Comparison of ENCODE assay signal across 8 cellular contexts in the genomic region with DNA sequence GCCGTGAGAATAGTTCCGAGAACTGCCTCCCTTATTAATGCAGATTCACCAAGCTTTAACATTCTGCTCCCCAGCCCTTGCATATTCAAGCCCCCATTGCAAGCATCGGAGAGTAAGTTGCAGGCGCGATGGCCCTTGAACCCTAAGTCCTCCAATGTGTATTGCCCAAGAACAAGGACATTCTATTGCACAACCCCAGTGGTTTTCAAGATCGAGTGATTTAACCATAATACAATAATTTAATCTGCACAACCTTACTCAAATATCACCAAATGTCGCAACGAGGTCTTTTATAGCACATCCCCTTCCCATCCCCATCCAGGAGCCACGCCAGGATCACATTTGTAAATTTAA. TPM values are rescaled to one million over a fixed set of nuclear protein-coding genes. Genes with fewer than 3 reads are reported as not detected.
DNase-seq lines count a peak whose midpoint lies in the region; ATAC-seq and TF ChIP-seq lines count a peak whose summit lies in the region.

No MANE protein-coding gene starts in this region.

- H3K4me3 ChIP-seq in Karpas-422 (ENCODE audit: low read length) (peak overlapping the region; percentile 85; the same call in 1 of the 2 replicates), ascending aorta (peak overlapping the region; percentile 71 to 75), stomach (peak overlapping the region; percentile 53 to 67 (median 58))

- H3K9me3 ChIP-seq in Karpas-422 (ENCODE audit: low read length): no peaks in the 10 kb centered on the region
- no peaks in the 10 kb centered on the region for H3K9me3 ChIP-seq in ascending aorta
- no peaks in the 10 kb centered on the region for H3K9me3 ChIP-seq in stomach

- H3K79me2 ChIP-seq in Karpas-422 (ENCODE audit: low read length): no peaks in the 10 kb centered on the region

- TF ChIP-seq POLR2A in stomach (IDR thresholded peaks at IDR 0.05) (no peak), GM18505 (IDR thresholded peaks at IDR 0.05; ENCODE audit: borderline replicate concordance, extremely low read depth, insufficient read depth, insufficient read length) (no peak)

- no peaks in the 10 kb centered on the region for H4K20me1 ChIP-seq in Karpas-422 (ENCODE audit: insufficient read depth, low read depth, low read length)

- H3K9me2 ChIP-seq in Karpas-422 (replicated peaks; ENCODE audit: insufficient read depth, low read length): no peaks in the 10 kb centered on the region

- H3K36me3 ChIP-seq in Karpas-422 (ENCODE audit: insufficient read depth, low read length) (no peaks in the 10 kb centered on the region), ascending aorta (no peaks in the 10 kb centered on the region), stomach (no peaks in the 10 kb centered on the region)

- H2AFZ ChIP-seq in Karpas-422 (ENCODE audit: low read length): no peak overlapping the region

- H3K27me3 ChIP-seq in Karpas-422 (ENCODE audit: low read length): no peaks in the 10 kb centered on the region
- no peaks in the 10 kb centered on the region for H3K27me3 ChIP-seq in ascending aorta
- H3K27me3 ChIP-seq in stomach: no peaks in the 10 kb centered on the region

- TF ChIP-seq EP300 in stomach (IDR thresholded peaks at IDR 0.05): no peak

- ATAC-seq in GM18505 (IDR thresholded peaks at IDR 0.05; ENCODE audit: unreplicated experiment): no peak
- no peak for ATAC-seq in HG02642 (IDR thresholded peaks at IDR 0.05; ENCODE audit: poor library complexity, unreplicated experiment)

- H3K4me2 ChIP-seq in Karpas-422 (ENCODE audit: low read depth, low read length, poor library complexity, severe bottlenecking): peak overlapping the region; percentile 89

- in situ Hi-C loops in ACHN (cut with HindIII; ENCODE audit: low pct_ligation_motif_present, low pct_unique_long_range_greater_than_20kb, low sequenced_read_pairs): no loop called here

- H3K27ac ChIP-seq in Karpas-422 (ENCODE audit: low read length) (no peak overlapping the region; the same call in 1 of the 2 replicates), ascending aorta (peak overlapping the region; percentile 99 to 100), stomach (peak overlapping the region; percentile 93 to 99 (median 97))

- intact Hi-C loops in ascending aorta (cut with DNase I) (loop anchor here (1.0 to 5.0 kb wide), 3 partner anchors 201 to 311 kb away; a partner anchor contains a TSS), stomach (cut with DNase I; ENCODE audit: low total_unique reads) (no loop called here)

- H3K9ac ChIP-seq in Karpas-422 (ENCODE audit: low read length): peak overlapping the region; percentile 82

- no peak for DNase-seq in Karpas-422
- no peak for DNase-seq in ascending aorta (ENCODE audit: low spot score in 2 of 2)
- DNase-seq in iris pigment epithelial cell (ENCODE audit: low read depth): peak; percentile 80
- DNase-seq in stomach: no peak
- DNase-seq in ACHN: no peak
- no peak for DNase-seq in NK-92 (lab: John Stamatoyannopoulos, UW; ENCODE audit: unreplicated experiment)

- H3K4me1 ChIP-seq in Karpas-422 (ENCODE audit: low read length): peaks cover 11% of the 10 kb centered on the region
- peaks cover 3 to 37% of the 10 kb centered on the region in 2 donors for H3K4me1 ChIP-seq in ascending aorta
- H3K4me1 ChIP-seq in stomach: peaks cover 50 to 56% (median 54%) of the 10 kb centered on the region in 4 donors

- 16 to 21% (median 20%) methylated on average over 9 of the region's 9 CpGs for WGBS in stomach, 5 donors

- no peak for TF ChIP-seq CTCF in ascending aorta (IDR thresholded peaks at IDR 0.05)
- no peak for TF ChIP-seq CTCF in stomach (IDR thresholded peaks at IDR 0.05)

RNA-seq across cellular contexts. Expression of a gene that starts 21.7 kb away (rescaled TPM):
- total RNA-seq in Karpas-422 (2014; rRNA removed; shearing (Covaris generic); ENCODE audit: low replicate concordance): 0.52 TPM in 1 of 2 replicates, not detected in the other
- 407 TPM for total RNA-seq in ascending aorta
- 100 to 1,000 TPM in 2 of 5 donors, 10 to 100 TPM in 3; 53.1 to 251 (median 65.2) TPM for total RNA-seq in stomach
- polyA plus RNA-seq in stomach: 10 to 100 TPM; 22.6 to 44.7 (median 32.0) TPM

Comparison
In these comparisons a context has a peak if more than half of its experiments do, and no peak if none do; other contexts are left out.
1. RNA of a gene that starts 21.7 kb away (total RNA-seq): 407 TPM in ascending aorta (single experiment) and 53.1 to 251 TPM in stomach; 0.52 TPM in Karpas-422; every median in the first group is over 10 times any median in the second.
2. Peak in every context shown above with its lines, with median percentiles within 50 percentile points of each other: H3K4me3 ChIP-seq.